12 cellular contexts compared by ENCODE assay signal in the genomic region with DNA sequence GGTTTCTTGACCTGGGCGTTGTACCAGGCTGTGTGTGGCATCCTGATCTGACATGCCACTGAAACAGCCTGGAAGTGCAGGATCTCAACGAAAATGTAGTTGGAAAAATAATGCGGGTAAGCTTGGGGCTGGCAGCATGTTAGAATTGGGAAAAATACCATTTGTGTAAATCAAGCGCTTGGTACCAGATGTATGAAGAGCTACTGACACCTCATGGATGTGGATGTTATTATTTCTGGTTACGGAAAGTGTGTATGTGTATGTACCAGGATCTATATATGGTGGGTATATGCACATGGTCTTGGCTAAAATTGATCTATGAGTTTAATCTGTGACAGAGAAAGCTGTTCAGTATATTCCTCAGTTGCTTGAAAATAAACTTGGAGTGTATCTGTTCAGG. TPM values are rescaled to one million over a fixed set of nuclear protein-coding genes. Genes with fewer than 3 reads are reported as not detected.
DNase-seq lines count a peak whose midpoint lies in the region; ATAC-seq and TF ChIP-seq lines count a peak whose summit lies in the region.
"Had no signal": no experiment of that assay in that cellular context is flagged by ENCODE, and none has a peak within 500 bp of the region (broad histone marks: within the 10 kb centered on the region; RNA-seq: fewer than 3 reads in every experiment).

No MANE protein-coding gene starts in this region.

- H2AK5ac ChIP-seq in trophoblast cell (ENCODE audit: low read length): no peak overlapping the region

- H3K9ac ChIP-seq in trophoblast cell (ENCODE audit: low read length): no peak overlapping the region

- no peak overlapping the region for H3K14ac ChIP-seq in trophoblast cell (ENCODE audit: low read length)

- intact Hi-C loops in Panc1 (cut with micrococcal nuclease; ENCODE audit: unreplicated experiment): no loop called here

- H3K4ac ChIP-seq in trophoblast cell (ENCODE audit: low read depth, low read length): no peak overlapping the region

- POLR2A ChIA-PET in Panc1 (lab: Charles Lee): interaction anchor here (0.6 kb wide), 1 partner anchor 134 kb away, joined by 4 read pairs; no protein-coding TSS in a partner anchor

- H3K4me1 ChIP-seq in Panc1 (ENCODE audit: control insufficient read depth, insufficient read depth, low read length) (no peaks in the 10 kb centered on the region), trophoblast cell (ENCODE audit: control insufficient read depth in 1 of 2, insufficient read depth in 2 of 2, low read length in 2 of 2) (no peaks in the 10 kb centered on the region)
- H3K4me1 ChIP-seq: HAP-1 had no signal

- no peaks in the 10 kb centered on the region for H3K27me3 ChIP-seq in Panc1 (ENCODE audit: control insufficient read depth, insufficient read depth, low read length)
- no peaks in the 10 kb centered on the region for H3K27me3 ChIP-seq in trophoblast cell (ENCODE audit: insufficient read depth, low read length)

- CTCF ChIA-PET in Panc1 (lab: Charles Lee): no interaction called here

- no peak overlapping the region for H4K8ac ChIP-seq in trophoblast cell (ENCODE audit: low read depth, low read length)

- peaks cover 5% of the 10 kb centered on the region; the same call in 1 of the 2 replicates for H3K9me3 ChIP-seq in Panc1 (ENCODE audit: control insufficient read depth, insufficient read depth, low read depth, low read length)
- no peaks in the 10 kb centered on the region for H3K9me3 ChIP-seq in trophoblast cell (ENCODE audit: insufficient read depth, low read depth, low read length)
- H3K9me3 ChIP-seq: HAP-1 had no signal

- no peak overlapping the region for H2AFZ ChIP-seq in trophoblast cell (ENCODE audit: insufficient read depth, low read length, poor library complexity)

- no peak overlapping the region for H4K12ac ChIP-seq in trophoblast cell (ENCODE audit: low read depth, low read length)

- in situ Hi-C loops in Panc1 (cut with HindIII; ENCODE audit: low pct_unique_long_range_greater_than_20kb, low sequenced_read_pairs): no loop called here
- in situ Hi-C loops in KBM-7 (cut with MboI; ENCODE audit: low pct_unique_long_range_greater_than_20kb, low sequenced_read_pairs): no loop called here

- TF ChIP-seq CTCF in Panc1 (IDR thresholded peaks at IDR 0.05): peak; percentile 25; the same call in 1 of the 2 replicates

- no peak overlapping the region for H3K27ac ChIP-seq in Panc1 (ENCODE audit: low read length)
- peak overlapping the region; percentile 57 for H3K27ac ChIP-seq in epithelial cell of prostate
- H3K27ac ChIP-seq in trophoblast cell (ENCODE audit: low read depth, low read length): no peak overlapping the region

- H3K23ac ChIP-seq in trophoblast cell (ENCODE audit: low read length): peak overlapping the region; percentile 21

- H3K4me3 ChIP-seq in Panc1 (ENCODE audit: low read depth in 2 of 2, low read length in 2 of 2) (no peak overlapping the region), trophoblast cell (ENCODE audit: low read depth, low read length) (no peak overlapping the region)
- H3K4me3 ChIP-seq: HAP-1 had no signal

- no CpG with 5 or more reads among the region's 5 CpGs for WGBS in trophoblast cell (ENCODE audit: extremely low coverage, insufficient coverage, insufficient read length)

- ATAC-seq in Panc1: no peak

- no peaks in the 10 kb centered on the region for H3K79me1 ChIP-seq in trophoblast cell (ENCODE audit: low read length)

- no TSS peak for BruUV-seq in Panc1 (replicated peaks; lab: Mats Ljungman, UMichigan)

- DNase-seq in EH (ENCODE audit: low read depth) (peak; percentile 14), Panc1 (ENCODE audit: low read depth, low spot score) (no peak), epithelial cell of prostate (ENCODE audit: low read depth, low spot score) (no peak), trophoblast cell (no peak), cortex of kidney (lab: John Stamatoyannopoulos, UW) (no peak), KBM-7 (no peak), NCI-H510A (lab: John Stamatoyannopoulos, UW) (no peak), NCI-H1694 (lab: John Stamatoyannopoulos, UW) (no peak)
- DNase-seq: activated CD8-positive, alpha-beta memory T cell treated with anti-CD3 and anti-CD28 coated beads for 24 hours; C1 segment of cervical spinal cord; NCI-H1105 had no signal

- H4K91ac ChIP-seq in trophoblast cell (ENCODE audit: low read depth, low read length): no peak overlapping the region

- H3K18ac ChIP-seq in trophoblast cell (ENCODE audit: low read length): no peak overlapping the region

- H3K36me3 ChIP-seq in Panc1 (ENCODE audit: control insufficient read depth, insufficient read depth, low read length) (no peaks in the 10 kb centered on the region), trophoblast cell (ENCODE audit: control insufficient read depth in 1 of 2, insufficient read depth in 2 of 2, low read length in 2 of 2) (peaks cover 0 to 2% of the 10 kb centered on the region in 2 experiments)
- H3K36me3 ChIP-seq: HAP-1 had no signal

- no peak overlapping the region for H3K4me2 ChIP-seq in trophoblast cell (ENCODE audit: low read length)

- H3K79me2 ChIP-seq in trophoblast cell (ENCODE audit: control insufficient read depth, insufficient read depth, low read length, poor library complexity): peaks cover 2% of the 10 kb centered on the region

- no peak overlapping the region for H2BK120ac ChIP-seq in trophoblast cell (ENCODE audit: insufficient read depth, low read length, poor library complexity)

- H2BK5ac ChIP-seq in trophoblast cell (ENCODE audit: low read depth, low read length, poor library complexity): no peak overlapping the region

- H2BK12ac ChIP-seq in trophoblast cell (ENCODE audit: low read length): no peak overlapping the region

RNA-seq across cellular contexts. Expression of gene HIVEP1, which starts 22.7 kb away (rescaled TPM):
- 16.7 TPM for total RNA-seq in Panc1 (2021; ENCODE audit: unreplicated experiment)
- polyA plus RNA-seq in Panc1 (2012; ENCODE audit: insufficient read length): 9.8 TPM
- 14.7 and 15.4 TPM in 2 replicates for polyA plus RNA-seq in trophoblast cell (2013)
